In the genomic region with DNA sequence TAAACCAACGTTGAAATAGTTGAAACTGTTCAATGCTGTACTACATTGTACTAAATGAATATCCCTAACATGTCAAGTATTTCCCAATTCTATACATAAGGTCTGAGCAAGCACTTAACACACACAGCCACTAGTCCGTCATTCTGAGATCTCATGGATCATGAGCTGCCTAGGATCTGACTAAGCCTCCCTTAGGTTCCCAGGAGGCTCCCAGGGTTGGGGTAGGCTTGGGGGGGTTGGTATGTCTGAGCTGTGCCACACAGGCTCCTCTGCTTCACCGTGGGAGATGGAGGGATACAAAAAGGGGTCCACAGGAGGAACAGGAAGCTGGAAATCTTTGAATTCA, we compare ENCODE assay signal across 14 cellular contexts. TPM values are rescaled to one million over a fixed set of nuclear protein-coding genes. Genes with fewer than 3 reads are reported as not detected.
DNase-seq lines count a peak whose midpoint lies in the region; ATAC-seq, FAIRE-seq and TF ChIP-seq lines count a peak whose summit lies in the region.
"Had no signal": no experiment of that assay in that cellular context is flagged by ENCODE, and none has a peak within 500 bp of the region (broad histone marks: within the 10 kb centered on the region; RNA-seq: fewer than 3 reads in every experiment).

No MANE protein-coding gene starts in this region.

- H3K9me3 ChIP-seq in CD4-positive, alpha-beta memory T cell (ENCODE audit: control insufficient read depth in 1 of 2, low read length in 2 of 2), result no peaks in the 10 kb centered on the region
- H3K9me3 ChIP-seq in mesenchymal stem cell (ENCODE audit: control insufficient read depth, low read length), result no peaks in the 10 kb centered on the region

- H2BK5ac ChIP-seq in mesenchymal stem cell (ENCODE audit: low read depth, low read length, poor library complexity, severe bottlenecking), result no peak overlapping the region

- no peak for DNase-seq in CD4-positive, alpha-beta memory T cell
- peak; percentile 65 for DNase-seq in HCEC 1CT
- peak; percentile 35 for DNase-seq in mesenchymal stem cell
- no peak for DNase-seq in medulla oblongata (ENCODE audit: extremely low spot score)
- DNase-seq in D721Med (ENCODE audit: insufficient read length, low spot score), result no peak
- no peak for DNase-seq in NCI-H2196 (lab: John Stamatoyannopoulos, UW; ENCODE audit: unreplicated experiment)
- DNase-seq: activated CD8-positive, alpha-beta memory T cell treated with anti-CD3 and anti-CD28 coated beads, Interleukin-2, amount 50 U/mL, for 4 hours; foreskin keratinocyte; right cardiac atrium; T-helper 9 cell had no signal

- H2BK15ac ChIP-seq in mesenchymal stem cell (ENCODE audit: low read depth, poor library complexity, severe bottlenecking), result no peak overlapping the region

- CTCF ChIA-PET in CD4-positive, alpha-beta memory T cell (lab: Charles Lee; ENCODE audit: partially characterized antibody), result interaction anchor here (1.2 to 12.8 kb wide), 5 partner anchors 20 to 133 kb away, joined by 3 to 717 read pairs (median 4); no protein-coding TSS in a partner anchor

- H3K27me3 Mint-ChIP-seq in CD4-positive, alpha-beta memory T cell, result no peaks in the 10 kb centered on the region
- peaks cover 12% of the 10 kb centered on the region for H3K27me3 Mint-ChIP-seq in brain

- H3K18ac ChIP-seq in mesenchymal stem cell (ENCODE audit: low read depth in 1 of 2, low read length in 2 of 2), result no peak overlapping the region

- no peak for ATAC-seq in HG03280 (IDR thresholded peaks at IDR 0.05; ENCODE audit: unreplicated experiment)
- ATAC-seq: foreskin keratinocyte, GM23338, right cardiac atrium had no signal

- no peaks in the 10 kb centered on the region for H3K79me1 ChIP-seq in mesenchymal stem cell (replicated peaks; ENCODE audit: low read length, poor library complexity, severe bottlenecking)

- POLR2A ChIA-PET in CD4-positive, alpha-beta memory T cell (lab: Charles Lee; ENCODE audit: partially characterized antibody), result interaction anchor here (1.0 to 10.5 kb wide), 6 partner anchors 19 to 137 kb away, joined by 3 to 452 read pairs (median 88); no protein-coding TSS in a partner anchor

- no peaks in the 10 kb centered on the region for H3K9me3 Mint-ChIP-seq in CD4-positive, alpha-beta memory T cell
- H3K9me3 Mint-ChIP-seq in brain, result no peaks in the 10 kb centered on the region
- H3K9me3 Mint-ChIP-seq: GM23338 had no signal

- no peak overlapping the region for H2BK12ac ChIP-seq in mesenchymal stem cell (ENCODE audit: low read length in 2 of 2)

- no peak overlapping the region for H4K8ac ChIP-seq in mesenchymal stem cell (ENCODE audit: low read length)

- peak overlapping the region; percentile 70 to 97 (median 89) for H3K27ac Mint-ChIP-seq in CD4-positive, alpha-beta memory T cell
- H3K27ac Mint-ChIP-seq in brain, result peak overlapping the region in 2 of 5 experiments; percentile 54 to 72
- H3K27ac Mint-ChIP-seq: GM23338 had no signal

- FAIRE-seq in D721Med (lab: Jason Lieb, UNC), result no peak
- FAIRE-seq: keratinocyte had no signal

- TF ChIP-seq CTCF in brain (conservative IDR thresholded peaks at IDR 0.05) (no peak), D721Med (IDR thresholded peaks at IDR 0.05; ENCODE audit: insufficient read depth, missing control alignments) (no peak)

- peak overlapping the region; percentile 89 for H3K27ac ChIP-seq in CD4-positive, alpha-beta memory T cell (ENCODE audit: low read depth, low read length)
- no peak overlapping the region for H3K27ac ChIP-seq in mesenchymal stem cell (ENCODE audit: low read length, poor library complexity, severe bottlenecking)
- H3K27ac ChIP-seq: foreskin keratinocyte had no signal

- H3K36me3 ChIP-seq in CD4-positive, alpha-beta memory T cell (ENCODE audit: insufficient read depth, low read length), result peaks cover 47% of the 10 kb centered on the region
- no peaks in the 10 kb centered on the region for H3K36me3 ChIP-seq in mesenchymal stem cell (ENCODE audit: control insufficient read depth in 1 of 2, insufficient read depth in 2 of 2, low read depth in 1 of 2, low read length in 2 of 2)

- H2AK5ac ChIP-seq in mesenchymal stem cell (ENCODE audit: low read length, severe bottlenecking), result no peak overlapping the region

- H3K4ac ChIP-seq in mesenchymal stem cell (ENCODE audit: low read depth in 1 of 2, low read length in 2 of 2), result no peak overlapping the region

- H3K27me3 ChIP-seq in CD4-positive, alpha-beta memory T cell (ENCODE audit: insufficient read depth, low read length), result no peaks in the 10 kb centered on the region
- H3K27me3 ChIP-seq in mesenchymal stem cell (ENCODE audit: control insufficient read depth in 1 of 2, insufficient read depth in 1 of 2, low read length in 2 of 2), result peaks cover 8 to 36% of the 10 kb centered on the region in 2 experiments

- no peak overlapping the region for H3K9ac ChIP-seq in mesenchymal stem cell (ENCODE audit: low read length)

- WGBS in mesenchymal stem cell, result 62% methylated on average over 3 of the region's 3 CpGs

- peaks cover 80 to 100% (median 89%) of the 10 kb centered on the region in 4 donors for H3K4me1 Mint-ChIP-seq in CD4-positive, alpha-beta memory T cell
- peaks cover 68% of the 10 kb centered on the region for H3K4me1 Mint-ChIP-seq in brain

- peaks cover 94% of the 10 kb centered on the region for H3K4me1 ChIP-seq in CD4-positive, alpha-beta memory T cell (ENCODE audit: insufficient read depth, low read length)
- peaks cover 12% of the 10 kb centered on the region for H3K4me1 ChIP-seq in mesenchymal stem cell (ENCODE audit: control insufficient read depth, insufficient read depth, low read depth, low read length)
- H3K4me1 ChIP-seq: foreskin keratinocyte had no signal

- H4K91ac ChIP-seq in mesenchymal stem cell (ENCODE audit: low read length), result no peak overlapping the region

- intact Hi-C loops in CD4-positive, alpha-beta memory T cell (cut with micrococcal nuclease), result no loop called here

- no peak overlapping the region for H3K14ac ChIP-seq in mesenchymal stem cell (ENCODE audit: low read length in 2 of 2)

- peaks cover 51 to 81% of the 10 kb centered on the region in 2 donors for H3K36me3 Mint-ChIP-seq in CD4-positive, alpha-beta memory T cell
- no peaks in the 10 kb centered on the region for H3K36me3 Mint-ChIP-seq in brain

- H3K4me3 Mint-ChIP-seq in CD4-positive, alpha-beta memory T cell, result peak overlapping the region; percentile 63 to 99 (median 89)
- H3K4me3 Mint-ChIP-seq in brain, result peak overlapping the region in 4 of 5 experiments; percentile 42 to 82 (median 56)
- H3K4me3 Mint-ChIP-seq: GM23338 had no signal

- no peak overlapping the region for H3K4me2 ChIP-seq in mesenchymal stem cell (ENCODE audit: low read length, poor library complexity, severe bottlenecking)
- H3K4me2 ChIP-seq: GM23338 had no signal

- H3K4me3 ChIP-seq in CD4-positive, alpha-beta memory T cell (ENCODE audit: low read length in 2 of 2), result peak overlapping the region; percentile 26 to 37
- H3K4me3 ChIP-seq in mesenchymal stem cell (ENCODE audit: insufficient read depth in 1 of 2, low read depth in 1 of 2, low read length in 2 of 2), result no peak overlapping the region
- H3K4me3 ChIP-seq: GM23338 had no signal

- no peak overlapping the region for H2AFZ ChIP-seq in mesenchymal stem cell (ENCODE audit: low read depth, low read length)
- H2AFZ ChIP-seq: GM23338 had no signal

- no peak overlapping the region for H2BK120ac ChIP-seq in mesenchymal stem cell (ENCODE audit: low read depth, low read length)

- no peak overlapping the region for H3K23ac ChIP-seq in mesenchymal stem cell (ENCODE audit: low read length in 2 of 2)

RNA-seq across cellular contexts. Expression of a gene that starts 5.9 kb away (rescaled TPM):
- total RNA-seq in CD4-positive, alpha-beta memory T cell, result 100 to 1,000 TPM; 123 to 125 TPM
- 10 to 100 TPM; 47.8 to 85.9 TPM for polyA plus RNA-seq in CD4-positive, alpha-beta memory T cell
- 1.3 TPM for polyA plus RNA-seq in brain (ENCODE audit: insufficient read depth, low read depth, low replicate concordance)
- 0.01 TPM for polyA plus RNA-seq in mesenchymal stem cell (2013, experiment 1 of 2)
- 0.01 TPM for polyA plus RNA-seq in mesenchymal stem cell (2013, experiment 2 of 2)
- total RNA-seq: foreskin keratinocyte had no signal
- polyA plus RNA-seq: foreskin keratinocyte had no signal

Comparison
In these comparisons a context has a peak if more than half of its experiments do, and no peak if none do; other contexts are left out.
1. DNase-seq: peak in HCEC 1CT (single experiment) and mesenchymal stem cell (single experiment); none in CD4-positive, alpha-beta memory T cell (0 of 5), medulla oblongata (single experiment), D721Med (single experiment) and NCI-H2196 (single experiment).
2. H3K4me3 ChIP-seq: peak in CD4-positive, alpha-beta memory T cell (2 of 2); none in mesenchymal stem cell (0 of 2).
3. RNA of a gene that starts 5.9 kb away (polyA plus RNA-seq): 47.8 to 85.9 TPM in CD4-positive, alpha-beta memory T cell; 1.3 TPM in brain (single experiment); every median in the first group is over 10 times any median in the second.